19 cellular contexts compared by ENCODE assay signal in genomic region chr3:87509401-87509800, GRCh38.
"Had no signal": no experiment of that assay in that cellular context is flagged by ENCODE, and none has a peak within 500 bp of the region (broad histone marks: within the 10 kb centered on the region; RNA-seq: fewer than 3 reads in every experiment).

No MANE protein-coding gene starts in this region.

- H3K4me1 ChIP-seq: body of pancreas, colonic mucosa, esophagus muscularis mucosa, lower lobe of right lung, parathyroid adenoma, right atrium auricular region, upper lobe of left lung had no signal

- H3K27me3 ChIP-seq: body of pancreas, colonic mucosa, esophagus muscularis mucosa, neutrophil, right atrium auricular region, upper lobe of left lung had no signal

- H3K27me3 Mint-ChIP-seq: activated CD4-positive, alpha-beta T cell treated with anti-CD3 and anti-CD28 coated beads, Interleukin-2, amount 10 ng/mL, durations not matched to agents 7 days and 5 days; activated naive CD8-positive, alpha-beta T cell treated with anti-CD3 and anti-CD28 coated beads for 36 hours; naive B cell had no signal

- H3K9me3 ChIP-seq: body of pancreas, colonic mucosa, esophagus muscularis mucosa, lower lobe of right lung, neutrophil, right atrium auricular region, upper lobe of left lung had no signal

- H3K4me3 Mint-ChIP-seq: activated CD4-positive, alpha-beta T cell treated with anti-CD3 and anti-CD28 coated beads, Interleukin-2, amount 10 ng/mL, durations not matched to agents 7 days and 5 days; activated naive CD8-positive, alpha-beta T cell treated with anti-CD3 and anti-CD28 coated beads for 36 hours; naive B cell; T-helper 2 cell treated with Interferon-gamma antibody and Interleukin-4, amounts not matched to agents 5 μg/mL and 100 μg/mL, for 36 hours had no signal

- H3K4me1 Mint-ChIP-seq: activated CD4-positive, alpha-beta T cell treated with anti-CD3 and anti-CD28 coated beads, Interleukin-2, amount 10 ng/mL, durations not matched to agents 7 days and 5 days; activated naive CD8-positive, alpha-beta T cell treated with anti-CD3 and anti-CD28 coated beads for 36 hours; naive B cell had no signal

- H3K27ac ChIP-seq: body of pancreas, colonic mucosa, esophagus muscularis mucosa, lower lobe of right lung, neutrophil, parathyroid adenoma, right atrium auricular region, upper lobe of left lung had no signal

- H3K9me3 Mint-ChIP-seq: activated CD4-positive, alpha-beta T cell treated with anti-CD3 and anti-CD28 coated beads, Interleukin-2, amount 10 ng/mL, durations not matched to agents 7 days and 5 days; activated naive CD8-positive, alpha-beta T cell treated with anti-CD3 and anti-CD28 coated beads for 36 hours; T-helper 2 cell treated with Interferon-gamma antibody and Interleukin-4, amounts not matched to agents 5 μg/mL and 100 μg/mL, for 36 hours had no signal

- H3K36me3 Mint-ChIP-seq: activated naive CD8-positive, alpha-beta T cell treated with anti-CD3 and anti-CD28 coated beads for 36 hours; naive B cell had no signal

- H3K4me3 ChIP-seq: body of pancreas, colonic mucosa, esophagus muscularis mucosa, lower lobe of right lung, right atrium auricular region, upper lobe of left lung had no signal

- H3K27ac Mint-ChIP-seq: activated CD4-positive, alpha-beta T cell treated with anti-CD3 and anti-CD28 coated beads, Interleukin-2, amount 10 ng/mL, durations not matched to agents 7 days and 5 days; activated naive CD8-positive, alpha-beta T cell treated with anti-CD3 and anti-CD28 coated beads for 36 hours; naive B cell; T-helper 2 cell treated with Interferon-gamma antibody and Interleukin-4, amounts not matched to agents 5 μg/mL and 100 μg/mL, for 36 hours had no signal

- DNase-seq: activated CD4-positive, alpha-beta T cell treated with anti-CD3 and anti-CD28 coated beads, Interleukin-2, amount 10 ng/mL, durations not matched to agents 7 days and 5 days; activated naive CD8-positive, alpha-beta T cell treated with anti-CD3 and anti-CD28 coated beads for 36 hours; amygdala; body of pancreas; central memory CD4-positive, alpha-beta T cell; colonic mucosa; left cardiac atrium; lower lobe of right lung; naive B cell; stimulated activated CD4-positive, alpha-beta T cell treated with anti-CD3 and anti-CD28 coated beads, Interleukin-15, amount 100 ng/mL, for 24 hours; stimulated activated CD4-positive, alpha-beta T cell treated with anti-CD3 and anti-CD28 coated beads, Interleukin-4, amount 100 ng/mL, for 24 hours; stimulated activated naive CD4-positive, alpha-beta T cell; SW 1271 had no signal

- H3K36me3 ChIP-seq: colonic mucosa, esophagus muscularis mucosa, lower lobe of right lung, neutrophil, right atrium auricular region, upper lobe of left lung had no signal
